ENCODE assay signal across 9 cellular contexts in the genomic region with DNA sequence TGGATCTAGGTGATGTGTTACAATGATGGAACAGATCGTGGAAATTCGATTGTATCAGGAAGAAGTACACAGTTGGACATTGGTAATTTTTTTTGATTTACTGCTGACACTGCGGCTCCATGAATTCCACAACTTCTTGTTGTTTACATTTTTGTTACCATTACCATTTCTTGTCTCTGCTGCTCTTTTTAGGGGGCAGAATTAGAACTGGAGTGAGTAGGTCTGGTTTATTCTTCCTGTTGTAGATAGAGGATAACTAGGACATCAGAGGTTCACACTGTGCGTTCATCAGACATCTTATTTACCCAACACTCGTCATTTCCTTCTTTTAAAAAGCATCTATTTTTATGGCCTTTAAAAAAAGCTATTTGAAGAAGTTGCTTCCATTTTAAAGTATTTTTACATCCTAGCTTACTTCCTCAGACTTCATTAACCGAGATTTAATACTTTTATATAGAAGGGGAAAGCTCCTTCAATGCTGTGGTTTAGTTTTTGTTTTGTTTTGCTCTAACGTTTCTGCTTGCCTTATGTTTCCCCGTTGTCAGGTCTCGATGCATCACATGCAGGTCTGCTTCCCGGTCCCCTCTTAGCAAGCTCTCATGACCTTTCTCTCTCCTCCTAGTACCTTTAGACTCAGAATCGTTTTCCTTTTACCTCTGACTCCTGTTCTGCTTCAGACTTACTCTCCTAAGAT.
DNase-seq lines count a peak whose midpoint lies in the region; ATAC-seq and TF ChIP-seq lines count a peak whose summit lies in the region.
"Had no signal": no experiment of that assay in that cellular context is flagged by ENCODE, and none has a peak within 500 bp of the region (broad histone marks: within the 10 kb centered on the region; RNA-seq: fewer than 3 reads in every experiment).

No MANE protein-coding gene starts in this region.

- H3K27me3 Mint-ChIP-seq in immature natural killer cell (ENCODE audit: low read depth in 3 of 3): peaks cover 0 to 2% (median 0%) of the 10 kb centered on the region in 3 donors

- H3K4me1 Mint-ChIP-seq in immature natural killer cell: peaks cover 59 to 85% of the 10 kb centered on the region in 2 donors

- peak overlapping the region; percentile 42 to 75 (median 69) for H3K4me3 Mint-ChIP-seq in immature natural killer cell

- DNase-seq in GM10266 (ENCODE audit: extremely low spot score) (peak; percentile 29), immature natural killer cell (peak; percentile 6 to 8 (median 7)), HUDEP-2 (lab: John Stamatoyannopoulos, UW; ENCODE audit: unreplicated experiment in 76 of 76) (no peak), NCI-H2107 treated with DMSO at 0.1 percent for 48 hours (lab: John Stamatoyannopoulos, UW; ENCODE audit: unreplicated experiment) (no peak)
- DNase-seq in activated CD8-positive, alpha-beta memory T cell treated with anti-CD3 and anti-CD28 coated beads, Interleukin-2, amount 50 U/mL, for 4 hours: no peak
- DNase-seq: NCI-H2227 treated with DMSO at 0.1 percent for 48 hours had no signal

- peak; percentile 49 for ATAC-seq in GM21381 (IDR thresholded peaks at IDR 0.05; ENCODE audit: unreplicated experiment)
- peak; percentile 23 for ATAC-seq in HG03565 (IDR thresholded peaks at IDR 0.05; ENCODE audit: unreplicated experiment)
- no peak for ATAC-seq in GM18505 (IDR thresholded peaks at IDR 0.05; ENCODE audit: unreplicated experiment)

- peaks cover 0 to 3% (median 0%) of the 10 kb centered on the region in 3 donors for H3K36me3 Mint-ChIP-seq in immature natural killer cell

- TF ChIP-seq POLR2A in GM18505 (IDR thresholded peaks at IDR 0.05; ENCODE audit: borderline replicate concordance, extremely low read depth, insufficient read depth, insufficient read length): no peak

- peak overlapping the region; percentile 52 to 88 (median 72) for H3K27ac Mint-ChIP-seq in immature natural killer cell

- no peaks in the 10 kb centered on the region for H3K9me3 Mint-ChIP-seq in immature natural killer cell

- no peak for TF ChIP-seq CTCF in GM10266 (IDR thresholded peaks at IDR 0.05; ENCODE audit: control insufficient read depth, insufficient read depth, low read depth, missing control alignments)

Comparison
In these comparisons a context has a peak if more than half of its experiments do, and no peak if none do; other contexts are left out.
1. DNase-seq: peak in GM10266 (single experiment) and immature natural killer cell (3 of 3); none in HUDEP-2 (0 of 76), NCI-H2107 treated with DMSO at 0.1 percent for 48 hours (single experiment) and activated CD8-positive, alpha-beta memory T cell treated with anti-CD3 and anti-CD28 coated beads, Interleukin-2, amount 50 U/mL, for 4 hours (single experiment).